Comparison of ENCODE assay signal across 6 cellular contexts in genomic region chr6:35729349-35729678, GRCh38. TPM values are rescaled to one million over a fixed set of nuclear protein-coding genes. Genes with fewer than 3 reads are reported as not detected.
DNase-seq lines count a peak whose midpoint lies in the region; ATAC-seq and TF ChIP-seq lines count a peak whose summit lies in the region.
"Had no signal": no experiment of that assay in that cellular context is flagged by ENCODE, and none has a peak within 500 bp of the region (broad histone marks: within the 10 kb centered on the region; RNA-seq: fewer than 3 reads in every experiment).

No MANE protein-coding gene starts in this region.

- H3K4me3 Mint-ChIP-seq in T-cell, result peak overlapping the region; percentile 3 to 74 (median 29)

- DNase-seq in T-cell (no peak), epithelial cell of prostate (ENCODE audit: low read depth, low spot score) (no peak), NCI-H524 (lab: John Stamatoyannopoulos, UW) (no peak)

- no peak for ATAC-seq in T-cell (replicated peaks in 1 of 4)
- ATAC-seq in SK-N-SH treated with all-trans-retinoic acid at 6 μM for 48 hours, result no peak

- H3K4me1 Mint-ChIP-seq in T-cell, result peaks cover 81 to 89% (median 83%) of the 10 kb centered on the region in 3 donors

- peak overlapping the region; percentile 96 for H3K27ac ChIP-seq in epithelial cell of prostate
- peak overlapping the region; percentile 100 for H3K27ac ChIP-seq in stomach smooth muscle (ENCODE audit: low read length)

- POLR2A ChIA-PET in T-cell (lab: Charles Lee), result no interaction called here

- no peaks in the 10 kb centered on the region for H3K9me3 ChIP-seq in stomach smooth muscle (ENCODE audit: control insufficient read depth in 2 of 2, low read length in 2 of 2)

- no peaks in the 10 kb centered on the region for H3K9me3 Mint-ChIP-seq in T-cell

- no peaks in the 10 kb centered on the region for H3K27me3 Mint-ChIP-seq in T-cell

- H3K4me3 ChIP-seq in stomach smooth muscle (ENCODE audit: low read length in 2 of 2), result peak overlapping the region in 1 of 2 donors; percentile 71

- CTCF ChIA-PET in T-cell (lab: Charles Lee), result no interaction called here

- no peaks in the 10 kb centered on the region for H3K27me3 ChIP-seq in stomach smooth muscle (ENCODE audit: control insufficient read depth in 1 of 2, insufficient read depth in 2 of 2, low read length in 2 of 2)

- H3K9ac ChIP-seq in stomach smooth muscle (ENCODE audit: low read length in 2 of 2), result peak overlapping the region; percentile 94 to 98

- peaks cover 80% of the 10 kb centered on the region for H3K4me1 ChIP-seq in stomach smooth muscle (ENCODE audit: control insufficient read depth, insufficient read depth, low read length)

- H3K36me3 Mint-ChIP-seq in T-cell, result no peaks in the 10 kb centered on the region

- H3K36me3 ChIP-seq in stomach smooth muscle (ENCODE audit: control insufficient read depth in 2 of 2, insufficient read depth in 2 of 2, low read length in 2 of 2), result no peaks in the 10 kb centered on the region

- H3K27ac Mint-ChIP-seq in T-cell, result peak overlapping the region; percentile 89

TF ChIP-seq in SK-N-SH treated with all-trans-retinoic acid at 6 μM for 48 hours, 23 proteins besides CTCF, POLR2A, EP300 and RAD21:
- no peak for TF ChIP-seq GLIS3 (CRISPR knock-in tag; IDR thresholded peaks at IDR 0.05)
- TF ChIP-seq CREB5 (CRISPR knock-in tag; IDR thresholded peaks at IDR 0.05; ENCODE audit: low read depth), result no peak
- TF ChIP-seq OSR1 (CRISPR knock-in tag; IDR thresholded peaks at IDR 0.05), result no peak

RNA-seq across cellular contexts. Expression of gene ARMC12, which starts 7.5 kb away (rescaled TPM):
- 1 to 10 TPM in 2 of 5 donors, under 1 TPM in 3; 0.63 to 1.8 (median 0.90) TPM for total RNA-seq in T-cell

RNA-seq across cellular contexts. Expression of gene FKBP5, which starts 40.6 kb away (rescaled TPM):
- total RNA-seq in T-cell, result 100 to 1,000 TPM in 1 of 5 donors, 10 to 100 TPM in 4; 61.4 to 130 (median 63.9) TPM

RNA-seq across cellular contexts. Expression of gene CLPSL2, which starts 47.1 kb away (rescaled TPM):
- total RNA-seq in T-cell, result not detected
- total RNA-seq: mononuclear cell had no signal

RNA-seq across cellular contexts. Expression of gene CLPSL1, which starts 51.5 kb away (rescaled TPM):
- not detected for total RNA-seq in T-cell
- total RNA-seq: mononuclear cell had no signal
